17 cellular contexts compared by ENCODE assay signal in genomic region chr14:95263527-95264231, GRCh38. TPM values are rescaled to one million over a fixed set of nuclear protein-coding genes. Genes with fewer than 3 reads are reported as not detected.
DNase-seq lines count a peak whose midpoint lies in the region; ATAC-seq and TF ChIP-seq lines count a peak whose summit lies in the region.
"Had no signal": no experiment of that assay in that cellular context is flagged by ENCODE, and none has a peak within 500 bp of the region (broad histone marks: within the 10 kb centered on the region; RNA-seq: fewer than 3 reads in every experiment).

No MANE protein-coding gene starts in this region.

- CTCF ChIA-PET in MCF 10A (lab: Yijun Ruan, JAX) (interaction anchor here (0.6 to 1.0 kb wide), 2 partner anchors 150 to 163 kb away, joined by 3 to 4 read pairs; no protein-coding TSS in a partner anchor), RWPE1 (lab: Yijun Ruan, JAX) (no interaction called here)

- no peak overlapping the region for H3K14ac ChIP-seq in mesenchymal stem cell (ENCODE audit: low read length in 2 of 2)

- ATAC-seq in GM21381 (IDR thresholded peaks at IDR 0.05; ENCODE audit: unreplicated experiment) = no peak

- no peak for TF ChIP-seq POLR2A in breast epithelium (IDR thresholded peaks at IDR 0.05)
- no peak for TF ChIP-seq POLR2A in transverse colon (IDR thresholded peaks at IDR 0.05)

- H3K4me3 ChIP-seq in breast epithelium (no peak overlapping the region), mesenchymal stem cell (ENCODE audit: insufficient read depth in 1 of 2, low read depth in 1 of 2, low read length in 2 of 2) (no peak overlapping the region), transverse colon (no peak overlapping the region)

- H2AK5ac ChIP-seq in mesenchymal stem cell (ENCODE audit: low read length, severe bottlenecking) = peak overlapping the region; percentile 94

- H3K36me3 Mint-ChIP-seq in MCF 10A (ENCODE audit: insufficient read depth, unreplicated experiment) (no peaks in the 10 kb centered on the region), glutamatergic neuron (ENCODE audit: unreplicated experiment) (no peaks in the 10 kb centered on the region)

- no TSS peak for BruUV-seq in MCF 10A (replicated peaks; lab: Mats Ljungman, UMichigan)

- H3K9me3 ChIP-seq in breast epithelium (no peaks in the 10 kb centered on the region), mesenchymal stem cell (ENCODE audit: control insufficient read depth, low read length) (no peaks in the 10 kb centered on the region), transverse colon (no peaks in the 10 kb centered on the region)

- peak overlapping the region in 1 of 2 experiments; percentile 34 for H3K18ac ChIP-seq in mesenchymal stem cell (ENCODE audit: low read depth in 1 of 2, low read length in 2 of 2)

- H4K91ac ChIP-seq in mesenchymal stem cell (ENCODE audit: low read length) = peak overlapping the region; percentile 7

- TF ChIP-seq CTCF in breast epithelium (IDR thresholded peaks at IDR 0.05) (no peak), MCF 10A (IDR thresholded peaks at IDR 0.05; ENCODE audit: unreplicated experiment) (no peak), RWPE1 (conservative IDR thresholded peaks at IDR 0.05; ENCODE audit: low read depth) (no peak), transverse colon (IDR thresholded peaks at IDR 0.05) (no peak), glutamatergic neuron (IDR thresholded peaks at IDR 0.05; ENCODE audit: partially characterized antibody, unreplicated experiment) (no peak), GM20000 (IDR thresholded peaks at IDR 0.05; ENCODE audit: extremely low read depth, missing control alignments) (no peak)

- peaks cover 13% of the 10 kb centered on the region for H3K4me1 Mint-ChIP-seq in MCF 10A (ENCODE audit: insufficient read depth, unreplicated experiment)
- peaks cover 11% of the 10 kb centered on the region for H3K4me1 Mint-ChIP-seq in glutamatergic neuron (ENCODE audit: low read depth, unreplicated experiment)

- H4K8ac ChIP-seq in mesenchymal stem cell (ENCODE audit: low read length) = no peak overlapping the region

- peak overlapping the region; percentile 12 for H2BK15ac ChIP-seq in mesenchymal stem cell (ENCODE audit: low read depth, poor library complexity, severe bottlenecking)

- H3K36me3 ChIP-seq in breast epithelium (no peaks in the 10 kb centered on the region), mesenchymal stem cell (ENCODE audit: control insufficient read depth in 1 of 2, insufficient read depth in 2 of 2, low read depth in 1 of 2, low read length in 2 of 2) (no peaks in the 10 kb centered on the region), transverse colon (no peaks in the 10 kb centered on the region)

- TF ChIP-seq EP300 in transverse colon (IDR thresholded peaks at IDR 0.05; ENCODE audit: low read depth) = no peak

- peaks cover 17% of the 10 kb centered on the region for H3K79me1 ChIP-seq in mesenchymal stem cell (replicated peaks; ENCODE audit: low read length, poor library complexity, severe bottlenecking)

- no peak overlapping the region for H3K27ac Mint-ChIP-seq in MCF 10A (ENCODE audit: low read depth, unreplicated experiment)
- no peak overlapping the region for H3K27ac Mint-ChIP-seq in glutamatergic neuron (ENCODE audit: unreplicated experiment)
- H3K27ac Mint-ChIP-seq: IgD-negative memory B cell had no signal

- H2BK12ac ChIP-seq in mesenchymal stem cell (ENCODE audit: low read length in 2 of 2) = peak overlapping the region in 1 of 2 experiments; percentile 45

- no peak overlapping the region for H3K4ac ChIP-seq in mesenchymal stem cell (ENCODE audit: low read depth in 1 of 2, low read length in 2 of 2)

- DNase-seq in breast epithelium (ENCODE audit: low spot score in 2 of 2) = peak in 1 of 2 donors; percentile 13
- no peak for DNase-seq in MCF 10A (ENCODE audit: unreplicated experiment)
- DNase-seq in RWPE1 (ENCODE audit: low spot score) = no peak
- DNase-seq in mesenchymal stem cell = no peak
- no peak for DNase-seq in transverse colon
- DNase-seq in glutamatergic neuron = no peak
- no peak for DNase-seq in GM20000 (ENCODE audit: low spot score)
- DNase-seq: GF-D8; NCI-H1105 treated with DMSO at 0.1 percent for 48 hours; NCI-H187; NCI-H2171; NCI-H446 treated with DMSO at 0.1 percent for 48 hours; NK-92 treated with Interleukin-12 subunit alpha and Interleukin-12 subunit beta, amount 100 ng/mL, for 24 hours; RPMI8226 had no signal

- H3K9ac ChIP-seq in mesenchymal stem cell (ENCODE audit: low read length) = no peak overlapping the region

- no peak overlapping the region for H2BK120ac ChIP-seq in mesenchymal stem cell (ENCODE audit: low read depth, low read length)

- H3K4me1 ChIP-seq in breast epithelium = peaks cover 0 to 11% of the 10 kb centered on the region in 2 donors
- peaks cover 38% of the 10 kb centered on the region for H3K4me1 ChIP-seq in mesenchymal stem cell (ENCODE audit: control insufficient read depth, insufficient read depth, low read depth, low read length)
- H3K4me1 ChIP-seq in transverse colon = peaks cover 20 to 42% (median 22%) of the 10 kb centered on the region in 4 donors

- POLR2A ChIA-PET in MCF 10A (lab: Yijun Ruan, JAX) (interaction anchor here (0.5 to 1.4 kb wide), 3 partner anchors 8 to 53 kb away, joined by 4 to 9 read pairs (median 5); no protein-coding TSS in a partner anchor), RWPE1 (lab: Yijun Ruan, JAX; ENCODE audit: low non-redundant PET) (no interaction called here)

- H3K27me3 ChIP-seq in breast epithelium = no peaks in the 10 kb centered on the region
- H3K27me3 ChIP-seq in mesenchymal stem cell (ENCODE audit: control insufficient read depth in 1 of 2, insufficient read depth in 1 of 2, low read length in 2 of 2) = no peaks in the 10 kb centered on the region
- no peaks in the 10 kb centered on the region for H3K27me3 ChIP-seq in transverse colon

- intact Hi-C loops in breast epithelium (cut with DNase I; ENCODE audit: low total_unique reads) = no loop called here
- intact Hi-C loops in MCF 10A (cut with micrococcal nuclease) = loop anchor here (2.0 kb wide), 1 partner anchor 51 kb away; no protein-coding TSS in a partner anchor
- intact Hi-C loops in transverse colon (cut with DNase I; ENCODE audit: low total_unique reads) = no loop called here

- no peak overlapping the region for H2BK5ac ChIP-seq in mesenchymal stem cell (ENCODE audit: low read depth, low read length, poor library complexity, severe bottlenecking)

- H3K4me3 Mint-ChIP-seq in MCF 10A (ENCODE audit: unreplicated experiment) (no peak overlapping the region), glutamatergic neuron (ENCODE audit: unreplicated experiment) (no peak overlapping the region)
- H3K4me3 Mint-ChIP-seq: CD14-positive monocyte had no signal

- peaks cover 7% of the 10 kb centered on the region for H3K9me3 Mint-ChIP-seq in MCF 10A (ENCODE audit: unreplicated experiment)
- H3K9me3 Mint-ChIP-seq in glutamatergic neuron (ENCODE audit: unreplicated experiment) = no peaks in the 10 kb centered on the region

- in situ Hi-C loops in transverse colon (cut with MboI; ENCODE audit: low pct_ligation_motif_present in 1 of 4, low pct_unique_long_range_greater_than_20kb in 1 of 4, low sequenced_read_pairs in 3 of 4) = no loop called here

- no peak overlapping the region for H3K23ac ChIP-seq in mesenchymal stem cell (ENCODE audit: low read length in 2 of 2)

- H3K27me3 Mint-ChIP-seq in MCF 10A (ENCODE audit: insufficient read depth, unreplicated experiment) (no peaks in the 10 kb centered on the region), glutamatergic neuron (ENCODE audit: unreplicated experiment) (no peaks in the 10 kb centered on the region)

- no peak overlapping the region for H2AFZ ChIP-seq in mesenchymal stem cell (ENCODE audit: low read depth, low read length)

- H3K4me2 ChIP-seq in mesenchymal stem cell (ENCODE audit: low read length, poor library complexity, severe bottlenecking) = no peak overlapping the region

- H3K27ac ChIP-seq in breast epithelium (peak overlapping the region; percentile 96 to 97), RWPE1 (peak overlapping the region; percentile 96; the same call in 1 of the 2 replicates), mesenchymal stem cell (ENCODE audit: low read length, poor library complexity, severe bottlenecking) (peak overlapping the region; percentile 96), transverse colon (peak overlapping the region in 3 of 4 donors; percentile 85 to 88 (median 86))

- WGBS in mesenchymal stem cell = 100% methylated on average over 7 of the region's 7 CpGs
- WGBS in transverse colon (ENCODE audit: low coverage in 1 of 2), 2 donors = 92 to 93% methylated on average over 5 to 7 of the region's 7 CpGs

RNA-seq across cellular contexts. Expression of gene CLMN, which starts 56.0 kb away (rescaled TPM):
- total RNA-seq in breast epithelium = 10 to 100 TPM; 23.7 to 73.6 (median 48.5) TPM
- total RNA-seq in MCF 10A (2022) = 15.7 and 17.9 TPM in 2 replicates
- polyA plus RNA-seq in mesenchymal stem cell (2013, experiment 1 of 2) = 1.9 TPM
- polyA plus RNA-seq in mesenchymal stem cell (2013, experiment 2 of 2) = 1.6 TPM
- total RNA-seq in transverse colon = 100 to 1,000 TPM in 1 of 4 donors, 10 to 100 TPM in 3; 71.1 to 118 (median 90.1) TPM
- total RNA-seq in glutamatergic neuron (ENCODE audit: unreplicated experiment) = 17.6 TPM
